14 cellular contexts compared by ENCODE assay signal in the genomic region with DNA sequence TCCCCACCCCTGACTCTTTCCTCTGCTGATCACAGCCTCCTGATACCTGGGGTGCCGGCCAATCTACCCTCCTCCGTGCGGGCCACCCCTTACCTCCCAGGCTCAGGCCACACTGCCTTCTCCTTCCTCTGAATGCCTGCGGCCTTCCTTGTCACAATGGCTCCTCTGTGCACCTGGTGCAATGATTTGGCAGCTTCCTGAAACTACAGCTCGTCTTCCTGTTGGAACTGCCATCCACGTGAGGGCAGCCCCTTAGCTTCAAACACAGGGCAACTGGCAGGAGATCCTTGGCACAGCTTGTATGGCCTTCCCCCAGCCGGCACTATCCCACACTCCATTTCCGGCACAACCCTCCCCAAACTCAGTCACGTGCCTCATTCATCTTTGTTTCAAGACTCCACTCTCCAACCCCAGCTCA.
DNase-seq lines count a peak whose midpoint lies in the region; ATAC-seq, FAIRE-seq and TF ChIP-seq lines count a peak whose summit lies in the region.
"Had no signal": no experiment of that assay in that cellular context is flagged by ENCODE, and none has a peak within 500 bp of the region (broad histone marks: within the 10 kb centered on the region; RNA-seq: fewer than 3 reads in every experiment).

No MANE protein-coding gene starts in this region.

- peaks cover 20% of the 10 kb centered on the region for H3K4me1 Mint-ChIP-seq in activated naive CD4-positive, alpha-beta T cell treated with anti-CD3 and anti-CD28 coated beads, Interleukin-2, amount 50 U/mL, for 24 hours
- H3K4me1 Mint-ChIP-seq in nephron (peaks cover 73% of the 10 kb centered on the region), osteocyte (ENCODE audit: unreplicated experiment) (peaks cover 8% of the 10 kb centered on the region), GM23338 (peaks cover 20% of the 10 kb centered on the region)

- H3K27me3 ChIP-seq in endothelial cell of umbilical vein (ENCODE audit: control insufficient read depth in 2 of 2, insufficient read depth in 2 of 2, low read length in 2 of 2), result no peaks in the 10 kb centered on the region
- no peaks in the 10 kb centered on the region for H3K27me3 ChIP-seq in upper lobe of left lung
- no peaks in the 10 kb centered on the region; the same call in 1 of the 2 replicates for H3K27me3 ChIP-seq in GM23338 (ENCODE audit: insufficient read depth)

- H3K27ac ChIP-seq in endothelial cell of umbilical vein (ENCODE audit: insufficient read depth, low read depth, low read length) (peak overlapping the region; percentile 41), upper lobe of left lung (peak overlapping the region; percentile 2 to 78 (median 38)), GM23338 (ENCODE audit: low read depth) (no peak overlapping the region)

- H4K20me1 ChIP-seq in endothelial cell of umbilical vein (replicated peaks; ENCODE audit: control insufficient read depth, extremely low read depth, insufficient read depth, low read length) (no peaks in the 10 kb centered on the region), GM23338 (replicated peaks; ENCODE audit: insufficient read depth) (no peaks in the 10 kb centered on the region)

- no peak for TF ChIP-seq CTCF in endothelial cell of umbilical vein (IDR thresholded peaks at IDR 0.05; ENCODE audit: extremely low read depth in 1 of 2, insufficient read depth in 1 of 2, low read depth in 1 of 2, low read length in 2 of 2)
- no peak for TF ChIP-seq CTCF in nephron (IDR thresholded peaks at IDR 0.05; ENCODE audit: unreplicated experiment in 3 of 3)
- TF ChIP-seq CTCF in upper lobe of left lung (IDR thresholded peaks at IDR 0.05), result no peak
- TF ChIP-seq CTCF in osteocyte (IDR thresholded peaks at IDR 0.05), result no peak
- TF ChIP-seq CTCF in GM23338 (conservative IDR thresholded peaks at IDR 0.05; ENCODE audit: low read depth in 2 of 2), result no peak

- intact Hi-C loops in endothelial cell of umbilical vein (cut with micrococcal nuclease), result loop anchor here (5.0 kb wide), 1 partner anchor 86 kb away; no protein-coding TSS in a partner anchor

- no peaks in the 10 kb centered on the region for H3K27me3 Mint-ChIP-seq in activated naive CD4-positive, alpha-beta T cell treated with anti-CD3 and anti-CD28 coated beads, Interleukin-2, amount 50 U/mL, for 24 hours
- H3K27me3 Mint-ChIP-seq in nephron (ENCODE audit: low read depth) (no peaks in the 10 kb centered on the region), osteocyte (ENCODE audit: unreplicated experiment) (no peaks in the 10 kb centered on the region), GM23338 (ENCODE audit: insufficient read depth, low read depth, poor library complexity) (peaks cover 16% of the 10 kb centered on the region)

- no peaks in the 10 kb centered on the region for H3K9me2 ChIP-seq in GM23338 (ENCODE audit: insufficient read depth)

- H3K4me2 ChIP-seq in endothelial cell of umbilical vein (ENCODE audit: insufficient read depth, low read length) (no peak overlapping the region), GM23338 (no peak overlapping the region)

- CTCF ChIA-PET in endothelial cell of umbilical vein (lab: Charles Lee), result interaction anchor here (1.1 to 1.7 kb wide), 4 partner anchors 10 to 20 kb away, joined by 3 to 6 read pairs (median 6); no protein-coding TSS in a partner anchor

- FAIRE-seq in endothelial cell of umbilical vein (lab: Jason Lieb, UNC), result peak; percentile 87

- DNase-seq in activated naive CD4-positive, alpha-beta T cell (lab: John Stamatoyannopoulos, UW), result no peak
- DNase-seq in endothelial cell of umbilical vein (ENCODE audit: low read depth, low spot score) (peak; percentile 62), upper lobe of left lung (peak in 1 of 2 donors; percentile 40), osteocyte (ENCODE audit: extremely low spot score, unreplicated experiment) (no peak), GM23338 (ENCODE audit: low spot score) (no peak), globus pallidus (ENCODE audit: low spot score) (no peak)
- DNase-seq: activated gamma-delta T cell treated with Interleukin-2 at 50 U/mL for 16 hours; DND-41; NCI-H446 treated with DMSO at 0.1 percent for 48 hours; SHP77; stimulated activated CD4-positive, alpha-beta T cell treated with anti-CD3 and anti-CD28 coated beads, Interleukin-12 subunit alpha, Interleukin-12 subunit beta, amount 100 ng/mL, for 4 hours had no signal

- dilution Hi-C loops in endothelial cell of umbilical vein (cut with MboI; ENCODE audit: extremely low pct_ligation_motif_present, low sequenced_read_pairs), result no loop called here

- H3K9me3 Mint-ChIP-seq in activated naive CD4-positive, alpha-beta T cell treated with anti-CD3 and anti-CD28 coated beads, Interleukin-2, amount 50 U/mL, for 24 hours, result no peaks in the 10 kb centered on the region
- no peaks in the 10 kb centered on the region for H3K9me3 Mint-ChIP-seq in nephron
- H3K9me3 Mint-ChIP-seq in osteocyte (ENCODE audit: unreplicated experiment), result no peaks in the 10 kb centered on the region
- no peaks in the 10 kb centered on the region; the same call in 1 of the 3 replicates for H3K9me3 Mint-ChIP-seq in GM23338
- H3K9me3 Mint-ChIP-seq: WTC11 had no signal

- H2AFZ ChIP-seq in endothelial cell of umbilical vein (ENCODE audit: low read depth, low read length) (peak overlapping the region; percentile 90), GM23338 (no peak overlapping the region)

- ATAC-seq in upper lobe of left lung (ENCODE audit: low FRiP score in 2 of 2) (peak in 1 of 2 donors; percentile 20), GM23338 (no peak)
- ATAC-seq: WTC11 had no signal

- no TSS peak for BruUV-seq in endothelial cell of umbilical vein (replicated peaks; lab: Mats Ljungman, UMichigan)

- H3F3A ChIP-seq in GM23338 (replicated peaks; ENCODE audit: low read depth), result no peaks in the 10 kb centered on the region

- H3K4me3 ChIP-seq in endothelial cell of umbilical vein (replicated peaks in 1 of 3; ENCODE audit: insufficient read depth in 1 of 3, low read depth in 1 of 3, low read length in 3 of 3) (no peak overlapping the region), upper lobe of left lung (no peak overlapping the region), GM23338 (no peak overlapping the region)

- H3K79me2 ChIP-seq in endothelial cell of umbilical vein (ENCODE audit: control insufficient read depth, insufficient read depth, low read length) (no peaks in the 10 kb centered on the region), GM23338 (replicated peaks; ENCODE audit: insufficient read depth) (no peaks in the 10 kb centered on the region)

- no peak overlapping the region for H3K9ac ChIP-seq in endothelial cell of umbilical vein (replicated peaks; ENCODE audit: extremely low read depth, insufficient read depth, low read length)

- H3K9me3 ChIP-seq in endothelial cell of umbilical vein (replicated peaks; ENCODE audit: control insufficient read depth, insufficient read depth, low read length) (no peaks in the 10 kb centered on the region), upper lobe of left lung (no peaks in the 10 kb centered on the region)

- TF ChIP-seq POLR2A in endothelial cell of umbilical vein (IDR thresholded peaks at IDR 0.05; ENCODE audit: low read depth, low read length) (no peak), upper lobe of left lung (IDR thresholded peaks at IDR 0.05) (no peak)

- H3K36me3 Mint-ChIP-seq in activated naive CD4-positive, alpha-beta T cell treated with anti-CD3 and anti-CD28 coated beads, Interleukin-2, amount 50 U/mL, for 24 hours, result no peaks in the 10 kb centered on the region
- no peaks in the 10 kb centered on the region for H3K36me3 Mint-ChIP-seq in nephron (ENCODE audit: low read depth)
- no peaks in the 10 kb centered on the region for H3K36me3 Mint-ChIP-seq in osteocyte (ENCODE audit: unreplicated experiment)
- H3K36me3 Mint-ChIP-seq in GM23338 (ENCODE audit: low read depth), result no peaks in the 10 kb centered on the region; the same call in 2 of the 3 replicates
- H3K36me3 Mint-ChIP-seq: WTC11 had no signal

- H3K4me1 ChIP-seq in endothelial cell of umbilical vein (ENCODE audit: control insufficient read depth, extremely low read depth, insufficient read depth, low read length) (peaks cover 51% of the 10 kb centered on the region), upper lobe of left lung (peaks cover 38 to 56% (median 46%) of the 10 kb centered on the region in 4 donors), GM23338 (ENCODE audit: insufficient read depth) (no peaks in the 10 kb centered on the region; the same call in 1 of the 2 replicates)

- TF ChIP-seq EP300 in upper lobe of left lung (IDR thresholded peaks at IDR 0.05), result no peak

- H3K27ac Mint-ChIP-seq in activated naive CD4-positive, alpha-beta T cell treated with anti-CD3 and anti-CD28 coated beads, Interleukin-2, amount 50 U/mL, for 24 hours, result peak overlapping the region; percentile 85
- H3K27ac Mint-ChIP-seq in nephron, result peak overlapping the region; percentile 85 to 95 (median 87)
- no peak overlapping the region for H3K27ac Mint-ChIP-seq in osteocyte (ENCODE audit: unreplicated experiment)
- H3K27ac Mint-ChIP-seq in GM23338, result no peak overlapping the region
- H3K27ac Mint-ChIP-seq: WTC11 had no signal

- no peaks in the 10 kb centered on the region for H3K9me1 ChIP-seq in endothelial cell of umbilical vein (replicated peaks; ENCODE audit: control insufficient read depth, extremely low read depth, insufficient read depth, low read length)

- POLR2A ChIA-PET in endothelial cell of umbilical vein (lab: Charles Lee), result interaction anchor here (0.5 to 1.5 kb wide), 2 partner anchors 15 to 62 kb away, joined by 3 to 4 read pairs; no protein-coding TSS in a partner anchor

- H3K4me3 Mint-ChIP-seq in activated naive CD4-positive, alpha-beta T cell treated with anti-CD3 and anti-CD28 coated beads, Interleukin-2, amount 50 U/mL, for 24 hours, result peak overlapping the region; percentile 83
- H3K4me3 Mint-ChIP-seq in nephron, result peak overlapping the region in 2 of 3 experiments; percentile 3 to 13
- H3K4me3 Mint-ChIP-seq in osteocyte (ENCODE audit: unreplicated experiment), result no peak overlapping the region
- no peak overlapping the region for H3K4me3 Mint-ChIP-seq in GM23338
- H3K4me3 Mint-ChIP-seq: WTC11 had no signal

- 37 to 46% methylated on average over 9 of the region's 9 CpGs for WGBS in upper lobe of left lung, 2 donors

- H3K36me3 ChIP-seq in endothelial cell of umbilical vein (ENCODE audit: control insufficient read depth in 2 of 2, extremely low read depth in 1 of 2, insufficient read depth in 2 of 2, low read length in 2 of 2), result no peaks in the 10 kb centered on the region
- H3K36me3 ChIP-seq in upper lobe of left lung, result no peaks in the 10 kb centered on the region
- no peaks in the 10 kb centered on the region for H3K36me3 ChIP-seq in GM23338 (ENCODE audit: insufficient read depth)

TF ChIP-seq in endothelial cell of umbilical vein, 7 proteins besides CTCF, POLR2A, EP300 and RAD21 (continues in another document):
- no peak for TF ChIP-seq POLR2AphosphoS5 (IDR thresholded peaks at IDR 0.05; ENCODE audit: insufficient read depth, low read depth, low read length)

TF ChIP-seq in GM23338, 12 proteins besides CTCF, POLR2A, EP300 and RAD21 (continues in another document):
- TF ChIP-seq EZH2 (IDR thresholded peaks at IDR 0.05; ENCODE audit: low read depth, unreplicated experiment), result no peak
- no peak for TF ChIP-seq NANOG (IDR thresholded peaks at IDR 0.05; ENCODE audit: borderline replicate concordance)
- TF ChIP-seq POLR2AphosphoS5 (IDR thresholded peaks at IDR 0.05; ENCODE audit: low read depth), result no peak

Comparison
In these comparisons a context has a peak if more than half of its experiments do, and no peak if none do; other contexts are left out.
1. H3K27ac Mint-ChIP-seq: peak in activated naive CD4-positive, alpha-beta T cell treated with anti-CD3 and anti-CD28 coated beads, Interleukin-2, amount 50 U/mL, for 24 hours (single experiment) and nephron (3 of 3); none in osteocyte (single experiment) and GM23338 (single experiment).
2. H3K4me3 Mint-ChIP-seq: peak in activated naive CD4-positive, alpha-beta T cell treated with anti-CD3 and anti-CD28 coated beads, Interleukin-2, amount 50 U/mL, for 24 hours (single experiment) and nephron (2 of 3); none in osteocyte (single experiment) and GM23338 (single experiment).